Comparison of ENCODE assay signal across 12 cellular contexts in the genomic region with DNA sequence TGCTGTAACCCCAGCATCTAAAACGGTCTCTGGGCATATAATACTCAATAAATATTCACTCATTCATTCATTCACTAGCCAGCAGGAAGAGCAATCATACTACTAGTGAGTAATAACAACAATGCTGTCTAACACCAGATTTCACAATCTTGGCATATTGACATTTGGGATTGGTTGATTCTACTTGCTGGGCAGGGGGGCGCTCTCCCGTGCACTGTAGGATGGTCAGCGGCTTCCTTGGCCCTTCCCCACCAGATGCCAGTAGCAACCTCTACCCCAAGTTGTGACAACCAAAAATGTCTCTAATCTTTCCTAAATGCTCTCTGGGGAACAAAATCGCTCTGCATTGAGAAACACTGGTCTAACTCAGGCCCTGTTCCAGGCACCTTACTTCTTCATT. TPM values are rescaled to one million over a fixed set of nuclear protein-coding genes. Genes with fewer than 3 reads are reported as not detected.
"Had no signal": no experiment of that assay in that cellular context is flagged by ENCODE, and none has a peak within 500 bp of the region (broad histone marks: within the 10 kb centered on the region; RNA-seq: fewer than 3 reads in every experiment).

No MANE protein-coding gene starts in this region.

- H3K36me3 ChIP-seq: brain microvascular endothelial cell had no signal

- H3K27ac Mint-ChIP-seq: activated naive CD4-positive, alpha-beta T cell treated with anti-CD3 and anti-CD28 coated beads, Interleukin-2, amount 50 U/mL, for 24 hours; naive thymus-derived CD4-positive, alpha-beta T cell; stimulated activated naive CD8-positive, alpha-beta T cell treated with anti-CD3 and anti-CD28 coated beads, Interleukin-15, Interleukin-2, amounts not matched to agents 100 ng/mL and 50 ng/mL, for 24 hours had no signal

- ATAC-seq: naive thymus-derived CD4-positive, alpha-beta T cell had no signal

- H3K9me3 Mint-ChIP-seq: activated naive CD4-positive, alpha-beta T cell treated with anti-CD3 and anti-CD28 coated beads, Interleukin-2, amount 50 U/mL, for 24 hours; stimulated activated naive CD8-positive, alpha-beta T cell treated with anti-CD3 and anti-CD28 coated beads, Interleukin-15, Interleukin-2, amounts not matched to agents 100 ng/mL and 50 ng/mL, for 24 hours had no signal

- H3K9me3 ChIP-seq: testis had no signal

- H3K4me3 ChIP-seq: testis had no signal

- DNase-seq: activated CD4-positive, alpha-beta T cell treated with anti-CD3 and anti-CD28 coated beads, Interleukin-2, amount 50 U/mL, for 1 hour; foreskin fibroblast; naive thymus-derived CD4-positive, alpha-beta T cell; stimulated activated CD4-positive, alpha-beta T cell treated with anti-CD3 and anti-CD28 coated beads, Interleukin-4, amount 100 ng/mL, for 1 hour; T-helper 2 cell; testis had no signal

- H3K4me3 Mint-ChIP-seq: activated naive CD4-positive, alpha-beta T cell treated with anti-CD3 and anti-CD28 coated beads, Interleukin-2, amount 50 U/mL, for 24 hours; naive thymus-derived CD4-positive, alpha-beta T cell; stimulated activated naive CD8-positive, alpha-beta T cell treated with anti-CD3 and anti-CD28 coated beads, Interleukin-15, Interleukin-2, amounts not matched to agents 100 ng/mL and 50 ng/mL, for 24 hours had no signal

- H3K4me1 ChIP-seq: testis had no signal

- H3K27me3 ChIP-seq: testis had no signal

- H3K36me3 Mint-ChIP-seq: activated naive CD4-positive, alpha-beta T cell treated with anti-CD3 and anti-CD28 coated beads, Interleukin-2, amount 50 U/mL, for 24 hours had no signal

RNA-seq across cellular contexts. Expression of a gene that starts 20.7 kb away (rescaled TPM):
- total RNA-seq: activated CD8-positive, alpha-beta memory T cell treated with anti-CD3 and anti-CD28 coated beads for 36 hours; lung microvascular endothelial cell; naive thymus-derived CD4-positive, alpha-beta T cell had no signal

RNA-seq across cellular contexts. Expression of a gene that starts 52.9 kb away (rescaled TPM):
- total RNA-seq: activated CD8-positive, alpha-beta memory T cell treated with anti-CD3 and anti-CD28 coated beads for 36 hours; mononuclear cell; naive thymus-derived CD4-positive, alpha-beta T cell had no signal
